28 cellular contexts compared by ENCODE assay signal in the genomic region with DNA sequence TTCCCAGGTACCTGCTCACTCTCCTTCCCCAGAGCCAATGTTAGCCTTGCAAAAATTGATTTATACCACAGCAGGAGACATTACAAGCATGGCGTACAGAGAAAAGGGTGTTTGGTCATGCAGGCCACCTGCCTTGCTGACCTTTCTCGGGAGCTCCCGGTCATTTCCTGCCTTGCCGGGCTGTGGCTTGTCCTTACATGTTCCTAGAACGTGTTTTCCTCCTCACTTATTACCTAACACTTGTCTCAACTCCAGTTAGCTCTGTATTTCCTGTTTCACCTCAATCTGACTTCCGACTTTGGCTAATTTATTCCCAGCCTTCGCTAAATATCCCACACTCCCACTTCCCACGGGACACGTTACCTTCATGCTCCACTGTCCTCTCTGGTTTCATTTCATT.
DNase-seq lines count a peak whose midpoint lies in the region; ATAC-seq and TF ChIP-seq lines count a peak whose summit lies in the region.
"Had no signal": no experiment of that assay in that cellular context is flagged by ENCODE, and none has a peak within 500 bp of the region (broad histone marks: within the 10 kb centered on the region; RNA-seq: fewer than 3 reads in every experiment).

No MANE protein-coding gene starts in this region.

- H3K4me1 ChIP-seq in breast epithelium (no peaks in the 10 kb centered on the region), body of pancreas (no peaks in the 10 kb centered on the region)

- H3K27ac ChIP-seq in breast epithelium, result no peak overlapping the region
- no peak overlapping the region for H3K27ac ChIP-seq in body of pancreas
- H3K27ac ChIP-seq: coronary artery, gastrocnemius medialis, GM23248, hepatocyte, left ventricle myocardium inferior had no signal

- no peaks in the 10 kb centered on the region for H3K9me3 Mint-ChIP-seq in MCF 10A (ENCODE audit: unreplicated experiment)
- H3K9me3 Mint-ChIP-seq: activated CD8-positive, alpha-beta T cell treated with anti-CD3 and anti-CD28 coated beads for 36 hours; activated naive CD4-positive, alpha-beta T cell treated with anti-CD3 and anti-CD28 coated beads, Interleukin-2, amount 50 U/mL, for 72 hours; stimulated activated naive CD8-positive, alpha-beta T cell treated with anti-CD3 and anti-CD28 coated beads, Interleukin-15, Interleukin-2, amounts not matched to agents 100 ng/mL and 50 ng/mL, for 24 hours had no signal

- DNase-seq in MCF 10A (ENCODE audit: unreplicated experiment) (peak; percentile 40), breast epithelium (ENCODE audit: low spot score in 2 of 2) (no peak), SHP77 (lab: John Stamatoyannopoulos, UW) (peak; percentile 23 to 39), kidney tubule cell (ENCODE audit: low spot score) (peak; percentile 16), body of pancreas (no peak), amniotic stem cell (lab: John Stamatoyannopoulos, UW) (no peak), NCI-H2171 (lab: John Stamatoyannopoulos, UW) (no peak)
- no peak for DNase-seq in stimulated activated CD4-positive, alpha-beta T cell treated with anti-CD3 and anti-CD28 coated beads, Interleukin-1b, Interleukin-23, amount 100 ng/mL, for 48 hours
- DNase-seq: activated CD8-positive, alpha-beta T cell treated with anti-CD3 and anti-CD28 coated beads for 36 hours; anterior cingulate cortex; CD4-positive, CD25-positive, alpha-beta regulatory T cell; endodermal cell; gastrocnemius medialis; GM23248; immature natural killer cell; left ventricle myocardium inferior; MM.1S; naive thymus-derived CD8-positive, alpha-beta T cell; NCI-H146; NCI-H2107; NCI-H446 treated with DMSO at 0.1 percent for 48 hours; T-helper 1 cell had no signal

- H3K27me3 Mint-ChIP-seq in MCF 10A (ENCODE audit: insufficient read depth, unreplicated experiment), result no peaks in the 10 kb centered on the region

- TF ChIP-seq CTCF in MCF 10A (IDR thresholded peaks at IDR 0.05; ENCODE audit: unreplicated experiment) (no peak), breast epithelium (IDR thresholded peaks at IDR 0.05) (no peak), body of pancreas (IDR thresholded peaks at IDR 0.05) (no peak)

- POLR2A ChIA-PET in MCF 10A (lab: Yijun Ruan, JAX), result interaction anchor here (0.7 kb wide), 1 partner anchor 48 kb away, joined by 3 read pairs; no protein-coding TSS in a partner anchor

- H3K4me3 Mint-ChIP-seq in MCF 10A (ENCODE audit: unreplicated experiment), result no peak overlapping the region
- H3K4me3 Mint-ChIP-seq: activated CD8-positive, alpha-beta T cell treated with anti-CD3 and anti-CD28 coated beads for 36 hours; CD4-positive, CD25-positive, alpha-beta regulatory T cell; endodermal cell; immature natural killer cell; mesothelial cell of epicardium; naive thymus-derived CD8-positive, alpha-beta T cell; stimulated activated naive CD8-positive, alpha-beta T cell treated with anti-CD3 and anti-CD28 coated beads, Interleukin-15, Interleukin-2, amounts not matched to agents 100 ng/mL and 50 ng/mL, for 24 hours had no signal

- no peak overlapping the region for H3K4me3 ChIP-seq in breast epithelium
- H3K4me3 ChIP-seq in body of pancreas, result no peak overlapping the region
- H3K4me3 ChIP-seq: coronary artery, gastrocnemius medialis, GM23248, hepatocyte, left ventricle myocardium inferior had no signal

- H3K36me3 Mint-ChIP-seq in MCF 10A (ENCODE audit: insufficient read depth, unreplicated experiment), result no peaks in the 10 kb centered on the region
- H3K36me3 Mint-ChIP-seq: activated naive CD4-positive, alpha-beta T cell treated with anti-CD3 and anti-CD28 coated beads, Interleukin-2, amount 50 U/mL, for 72 hours; CD4-positive, CD25-positive, alpha-beta regulatory T cell; immature natural killer cell; mesothelial cell of epicardium; naive thymus-derived CD8-positive, alpha-beta T cell had no signal

- CTCF ChIA-PET in MCF 10A (lab: Yijun Ruan, JAX), result interaction anchor here (0.6 kb wide), 1 partner anchor 339 kb away, joined by 3 read pairs; no protein-coding TSS in a partner anchor

- no peaks in the 10 kb centered on the region for H3K36me3 ChIP-seq in breast epithelium
- H3K36me3 ChIP-seq in body of pancreas (replicated peaks in 1 of 2; ENCODE audit: insufficient read depth in 1 of 2, low read depth in 2 of 2), result no peaks in the 10 kb centered on the region
- H3K36me3 ChIP-seq: gastrocnemius medialis, left ventricle myocardium inferior had no signal

- intact Hi-C loops in MCF 10A (cut with micrococcal nuclease) (no loop called here), breast epithelium (cut with DNase I; ENCODE audit: low total_unique reads) (no loop called here), body of pancreas (cut with DNase I) (no loop called here)

- 40 to 47% methylated on average over 9 of the region's 9 CpGs for WGBS in body of pancreas, 2 donors

- H3K9me3 ChIP-seq in breast epithelium, result no peaks in the 10 kb centered on the region
- no peaks in the 10 kb centered on the region for H3K9me3 ChIP-seq in body of pancreas
- H3K9me3 ChIP-seq: gastrocnemius medialis had no signal

- H3K4me1 Mint-ChIP-seq in MCF 10A (ENCODE audit: insufficient read depth, unreplicated experiment), result peaks cover 20% of the 10 kb centered on the region
- H3K4me1 Mint-ChIP-seq: immature natural killer cell had no signal

- H3K27ac Mint-ChIP-seq in MCF 10A (ENCODE audit: low read depth, unreplicated experiment), result peak overlapping the region; percentile 66
- H3K27ac Mint-ChIP-seq: activated CD8-positive, alpha-beta T cell treated with anti-CD3 and anti-CD28 coated beads for 36 hours; activated naive CD4-positive, alpha-beta T cell treated with anti-CD3 and anti-CD28 coated beads, Interleukin-2, amount 50 U/mL, for 72 hours; CD4-positive, CD25-positive, alpha-beta regulatory T cell; endodermal cell; immature natural killer cell; mesothelial cell of epicardium; naive thymus-derived CD8-positive, alpha-beta T cell; stimulated activated naive CD8-positive, alpha-beta T cell treated with anti-CD3 and anti-CD28 coated beads, Interleukin-15, Interleukin-2, amounts not matched to agents 100 ng/mL and 50 ng/mL, for 24 hours had no signal

- BruUV-seq in MCF 10A (replicated peaks; lab: Mats Ljungman, UMichigan), result no TSS peak

- no peak for ATAC-seq in body of pancreas
- ATAC-seq: activated CD4-positive, CD25-positive, alpha-beta regulatory T cell treated with anti-CD3 and anti-CD28 coated beads, Interleukin-2, amount 50 U/mL, for 24 hours; activated CD8-positive, alpha-beta T cell treated with anti-CD3 and anti-CD28 coated beads for 36 hours; activated naive CD4-positive, alpha-beta T cell treated with anti-CD3 and anti-CD28 coated beads, Interleukin-2, amount 50 U/mL, for 72 hours; gastrocnemius medialis; naive thymus-derived CD8-positive, alpha-beta T cell had no signal

- H3K27me3 ChIP-seq in breast epithelium, result no peaks in the 10 kb centered on the region
- H3K27me3 ChIP-seq in body of pancreas, result no peaks in the 10 kb centered on the region
- H3K27me3 ChIP-seq: gastrocnemius medialis, hepatocyte had no signal

- TF ChIP-seq POLR2A in breast epithelium (IDR thresholded peaks at IDR 0.05) (no peak), body of pancreas (IDR thresholded peaks at IDR 0.05) (no peak)

Comparison
In these comparisons a context has a peak if more than half of its experiments do, and no peak if none do; other contexts are left out.
1. DNase-seq: peak in MCF 10A (single experiment), SHP77 (2 of 2) and kidney tubule cell (single experiment); none in breast epithelium (0 of 2), body of pancreas (0 of 4), stimulated activated CD4-positive, alpha-beta T cell treated with anti-CD3 and anti-CD28 coated beads, Interleukin-1b, Interleukin-23, amount 100 ng/mL, for 48 hours (single experiment), amniotic stem cell (single experiment) and NCI-H2171 (single experiment).